In genomic region chr10:75955953-75956352, GRCh38 we compare ENCODE assay signal across 17 cellular contexts.
"Had no signal": no experiment of that assay in that cellular context is flagged by ENCODE, and none has a peak within 500 bp of the region (broad histone marks: within the 10 kb centered on the region; RNA-seq: fewer than 3 reads in every experiment).

No MANE protein-coding gene starts in this region.

- H3K4me3 ChIP-seq: body of pancreas, coronary artery, heart left ventricle, left lung, smooth muscle cell, tibial nerve had no signal

- H3K4me3 Mint-ChIP-seq: activated T-cell treated with anti-CD3 and anti-CD28 coated beads, Interleukin-2, amount 50 U/mL, for 24 hours; stimulated activated effector memory CD8-positive, alpha-beta T cell treated with anti-CD3 and anti-CD28 coated beads, Interleukin-12 subunit alpha, Interleukin-12 subunit beta, amount 100 ng/mL, for 72 hours had no signal

- H3K27ac Mint-ChIP-seq: activated T-cell treated with anti-CD3 and anti-CD28 coated beads, Interleukin-2, amount 50 U/mL, for 24 hours; stimulated activated effector memory CD8-positive, alpha-beta T cell treated with anti-CD3 and anti-CD28 coated beads, Interleukin-12 subunit alpha, Interleukin-12 subunit beta, amount 100 ng/mL, for 72 hours had no signal

- H3K36me3 ChIP-seq: heart left ventricle, left lung, tibial nerve had no signal

- H3K27ac ChIP-seq: body of pancreas, coronary artery, parathyroid adenoma, tibial nerve had no signal

- H3K4me2 ChIP-seq: smooth muscle cell had no signal

- H3K9me3 Mint-ChIP-seq: activated T-cell treated with anti-CD3 and anti-CD28 coated beads, Interleukin-2, amount 50 U/mL, for 24 hours had no signal

- H3K27me3 ChIP-seq: body of pancreas, heart left ventricle, left lung, tibial nerve had no signal

- ATAC-seq: activated CD4-positive, CD25-positive, alpha-beta regulatory T cell treated with anti-CD3 and anti-CD28 coated beads, Interleukin-2, amount 50 U/mL, for 24 hours; activated naive CD4-positive, alpha-beta T cell treated with anti-CD3 and anti-CD28 coated beads, Interleukin-2, amount 50 U/mL, for 72 hours; body of pancreas; stimulated activated effector memory CD8-positive, alpha-beta T cell treated with anti-CD3 and anti-CD28 coated beads, Interleukin-12 subunit alpha, Interleukin-12 subunit beta, amount 100 ng/mL, for 72 hours had no signal

- H3K9me3 ChIP-seq: body of pancreas, heart left ventricle, left lung, tibial nerve had no signal

- H3K4me1 ChIP-seq: body of pancreas, parathyroid adenoma, tibial nerve had no signal

- H3K4me1 Mint-ChIP-seq: stimulated activated effector memory CD8-positive, alpha-beta T cell treated with anti-CD3 and anti-CD28 coated beads, Interleukin-12 subunit alpha, Interleukin-12 subunit beta, amount 100 ng/mL, for 72 hours had no signal

- H3K79me2 ChIP-seq: parathyroid adenoma had no signal

- H3K27me3 Mint-ChIP-seq: activated T-cell treated with anti-CD3 and anti-CD28 coated beads, Interleukin-2, amount 50 U/mL, for 24 hours had no signal

- DNase-seq: activated effector memory CD4-positive, alpha-beta T cell treated with Interleukin-2 at 50 U/mL for 16 hours; activated T-cell treated with anti-CD3 and anti-CD28 coated beads, Interleukin-2, amount 50 U/mL, for 24 hours; amniotic stem cell; body of pancreas; central memory CD4-positive, alpha-beta T cell; effector CD8-positive, alpha-beta T cell; foreskin melanocyte; heart left ventricle; left lung; T-helper 2 cell had no signal

- H3K36me3 Mint-ChIP-seq: activated naive CD4-positive, alpha-beta T cell treated with anti-CD3 and anti-CD28 coated beads, Interleukin-2, amount 50 U/mL, for 72 hours; stimulated activated effector memory CD8-positive, alpha-beta T cell treated with anti-CD3 and anti-CD28 coated beads, Interleukin-12 subunit alpha, Interleukin-12 subunit beta, amount 100 ng/mL, for 72 hours had no signal

- H3K9ac ChIP-seq: parathyroid adenoma had no signal

- H2AFZ ChIP-seq: parathyroid adenoma had no signal
